Comparison of ENCODE assay signal across 8 cellular contexts in the genomic region with DNA sequence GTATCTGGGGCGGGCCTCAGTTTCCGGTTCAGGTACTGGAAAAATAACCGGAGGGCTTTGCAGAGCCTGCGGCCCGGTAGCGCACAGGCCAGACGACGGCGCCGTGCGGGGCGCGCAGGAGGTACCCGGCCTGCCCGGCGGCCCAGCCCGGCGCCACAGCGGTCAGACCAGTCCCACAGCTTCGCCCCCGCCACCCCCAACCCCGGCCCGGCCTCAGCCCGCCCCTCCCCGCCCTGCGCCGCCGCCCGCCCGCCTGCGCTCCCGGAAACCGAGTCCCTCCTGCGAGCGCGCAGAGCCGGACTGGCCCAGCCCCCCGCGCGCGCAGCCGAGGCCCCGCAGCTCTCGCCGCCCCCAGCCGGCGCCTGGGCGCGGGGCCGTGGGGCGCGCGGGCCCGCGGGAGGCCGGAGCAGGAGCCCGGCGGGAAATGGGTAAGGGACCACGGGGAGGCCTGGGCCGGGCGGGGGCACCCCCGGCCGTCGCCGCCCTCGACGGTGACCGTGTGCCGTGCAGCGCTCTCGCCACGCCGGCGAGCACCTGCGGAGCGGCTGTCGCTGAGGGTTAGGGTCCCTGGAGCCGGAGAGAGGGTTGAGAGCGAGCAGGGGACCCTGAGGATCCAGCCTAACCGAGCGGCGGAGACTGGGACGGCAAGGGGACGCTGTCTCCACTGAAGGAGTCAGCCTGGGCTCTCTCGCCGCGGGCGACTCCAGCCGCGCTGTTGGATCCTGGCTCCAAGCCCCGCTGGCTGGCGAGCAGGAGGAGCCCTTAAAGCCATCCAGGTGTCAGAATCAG. TPM values are rescaled to one million over a fixed set of nuclear protein-coding genes. Genes with fewer than 3 reads are reported as not detected.
DNase-seq lines count a peak whose midpoint lies in the region; ATAC-seq and TF ChIP-seq lines count a peak whose summit lies in the region.

No MANE protein-coding gene starts in this region.

- H3K9ac ChIP-seq in parathyroid adenoma, result peak overlapping the region; percentile 31

- no peaks in the 10 kb centered on the region for H3K27me3 ChIP-seq in foreskin keratinocyte
- H3K27me3 ChIP-seq in parathyroid adenoma (ENCODE audit: control insufficient read depth, insufficient read depth, low read length), result no peaks in the 10 kb centered on the region

- no peaks in the 10 kb centered on the region for H3K9me3 ChIP-seq in parathyroid adenoma (ENCODE audit: control insufficient read depth, low read length)

- no peaks in the 10 kb centered on the region for H3K36me3 ChIP-seq in parathyroid adenoma (ENCODE audit: control insufficient read depth, insufficient read depth, low read length)

- H3K27ac ChIP-seq in foreskin keratinocyte (peak overlapping the region; percentile 58), parathyroid adenoma (peak overlapping the region; percentile 83)

- peak overlapping the region; percentile 87 for H3K4me2 ChIP-seq in parathyroid adenoma (ENCODE audit: low read length)

- H3K79me2 ChIP-seq in parathyroid adenoma, result no peaks in the 10 kb centered on the region

- in situ Hi-C loops in Caki2 (cut with HindIII; ENCODE audit: low pct_unique_long_range_greater_than_20kb, low sequenced_read_pairs), result no loop called here

- H2AFZ ChIP-seq in parathyroid adenoma, result peak overlapping the region; percentile 87

- peak; percentile 52 for ATAC-seq in GM21717 (IDR thresholded peaks at IDR 0.05; ENCODE audit: unreplicated experiment)
- ATAC-seq in foreskin keratinocyte, result peak; percentile 58

- peak; percentile 48 for DNase-seq in Caki2 (ENCODE audit: low read depth)
- peak; percentile 14 for DNase-seq in NCI-H1048 (lab: John Stamatoyannopoulos, UW)
- DNase-seq in activated T-cell treated with anti-CD3 and anti-CD28 coated beads, Interleukin-2, amount 50 U/mL, for 48 hours, result peak; percentile 57 to 70
- peak in 1 of 2 donors; percentile 56 for DNase-seq in foreskin keratinocyte
- DNase-seq in cortex of kidney (lab: John Stamatoyannopoulos, UW), result no peak
- DNase-seq in SHP77 (lab: John Stamatoyannopoulos, UW), result no peak

- peak overlapping the region; percentile 72 for H3K4me3 ChIP-seq in parathyroid adenoma (ENCODE audit: low read depth, low read length)

- H3K4me1 ChIP-seq in foreskin keratinocyte, result peaks cover 16% of the 10 kb centered on the region
- H3K4me1 ChIP-seq in parathyroid adenoma, result peaks cover 9% of the 10 kb centered on the region

- TF ChIP-seq CTCF in foreskin keratinocyte (conservative IDR thresholded peaks at IDR 0.05), result peak; percentile 6
- no peak for TF ChIP-seq CTCF in parathyroid adenoma (IDR thresholded peaks at IDR 0.05)

RNA-seq across cellular contexts. Expression of a gene that starts 16.5 kb away (rescaled TPM):
- total RNA-seq in Caki2 (2014; rRNA removed; shearing (Covaris generic); ENCODE audit: low replicate concordance), result 27.0 and 53.8 TPM in 2 replicates
- total RNA-seq in foreskin keratinocyte, result 34.4 and 38.2 TPM in 2 replicates
- 22.8 and 24.8 TPM in 2 replicates for polyA plus RNA-seq in foreskin keratinocyte

RNA-seq across cellular contexts. Expression of a gene that starts 29.9 kb away (rescaled TPM):
- total RNA-seq in Caki2 (2014; rRNA removed; shearing (Covaris generic); ENCODE audit: low replicate concordance), result 0.78 and 2.6 TPM in 2 replicates
- 20.8 and 28.9 TPM in 2 replicates for total RNA-seq in foreskin keratinocyte
- 20.4 and 29.6 TPM in 2 replicates for polyA plus RNA-seq in foreskin keratinocyte

Comparison
In these comparisons a context has a peak if more than half of its experiments do, and no peak if none do; other contexts are left out.
1. DNase-seq: peak in Caki2 (single experiment), NCI-H1048 (single experiment) and activated T-cell treated with anti-CD3 and anti-CD28 coated beads, Interleukin-2, amount 50 U/mL, for 48 hours (2 of 2); none in cortex of kidney (single experiment) and SHP77 (0 of 2).